In genomic region chr6:7041511-7042026, GRCh38 we compare ENCODE assay signal across 16 cellular contexts.
DNase-seq lines count a peak whose midpoint lies in the region; ATAC-seq, FAIRE-seq and TF ChIP-seq lines count a peak whose summit lies in the region.
"Had no signal": no experiment of that assay in that cellular context is flagged by ENCODE, and none has a peak within 500 bp of the region (broad histone marks: within the 10 kb centered on the region; RNA-seq: fewer than 3 reads in every experiment).

No MANE protein-coding gene starts in this region.

- ATAC-seq in GM23338 = peak; percentile 60
- peak; percentile 87 for ATAC-seq in K562
- ATAC-seq in gastroesophageal sphincter = no peak
- ATAC-seq: Panc1 had no signal

- POLR2A ChIA-PET in K562 (lab: Yijun Ruan, JAX) = interaction anchor here (0.6 to 1.6 kb wide), 2 partner anchors 18 to 441 kb away, joined by 3 read pairs; no protein-coding TSS in a partner anchor

- H3K9me3 ChIP-seq in K562 (replicated peaks; ENCODE audit: control insufficient read depth, insufficient read depth, low read depth, low read length) (no peaks in the 10 kb centered on the region), smooth muscle cell (replicated peaks; ENCODE audit: low read depth) (no peaks in the 10 kb centered on the region), gastroesophageal sphincter (no peaks in the 10 kb centered on the region), SJCRH30 (replicated peaks) (no peaks in the 10 kb centered on the region)

- FAIRE-seq in K562 (lab: Jason Lieb, UNC) = peak; percentile 87
- no peak for FAIRE-seq in urothelium cell line (lab: Jason Lieb, UNC)
- FAIRE-seq: GM18507 had no signal

- H3K79me2 ChIP-seq in GM23338 (replicated peaks; ENCODE audit: insufficient read depth) = no peaks in the 10 kb centered on the region
- H3K79me2 ChIP-seq in K562 (ENCODE audit: control insufficient read depth, insufficient read depth, low read length) = no peaks in the 10 kb centered on the region
- H3K79me2 ChIP-seq in smooth muscle cell (ENCODE audit: low read depth) = no peaks in the 10 kb centered on the region

- TF ChIP-seq RAD21 in K562 (CRISPR knock-in tag; conservative IDR thresholded peaks at IDR 0.05 in 1 of 2, IDR thresholded peaks at IDR 0.05 in 1 of 2) = no peak; a peak in 1 of 4 replicates

- 0 out of 2 replicates have a peak overlapping the region, but pooled peaks have one; percentile 59 for H3K27ac ChIP-seq in GM23338 (ENCODE audit: low read depth)
- peak overlapping the region; percentile 74 for H3K27ac ChIP-seq in K562 (ENCODE audit: extremely low read depth, low read depth, low read length)
- no peak overlapping the region for H3K27ac ChIP-seq in smooth muscle cell (ENCODE audit: low read depth)
- no peak overlapping the region for H3K27ac ChIP-seq in gastroesophageal sphincter
- H3K27ac ChIP-seq in SJCRH30 = no peak overlapping the region

- H3K9me2 ChIP-seq in GM23338 (ENCODE audit: insufficient read depth) = 0 out of 2 replicates have a peak, but pooled peaks cover 4% of the 10 kb centered on the region

- peak overlapping the region; percentile 75 for H2AFZ ChIP-seq in GM23338
- H2AFZ ChIP-seq in K562 (ENCODE audit: low read depth, low read length) = peak overlapping the region; percentile 96
- peak overlapping the region; percentile 65 for H2AFZ ChIP-seq in smooth muscle cell (ENCODE audit: low read depth)

- CTCF ChIA-PET in K562 (lab: Yijun Ruan, JAX; ENCODE audit: low intra/inter-chr PET ratio) = no interaction called here

- intact Hi-C loops in K562 (cut with micrococcal nuclease) = loop anchor here (2.0 to 5.0 kb wide), 3 partner anchors 17 to 184 kb away; partner anchors contain the start of gene RREB1

- no peak overlapping the region for H3K4me3 ChIP-seq in GM23338
- no peak overlapping the region for H3K4me3 ChIP-seq in K562
- no peak overlapping the region for H3K4me3 ChIP-seq in smooth muscle cell
- no peak overlapping the region for H3K4me3 ChIP-seq in gastroesophageal sphincter
- H3K4me3 ChIP-seq in SJCRH30 = no peak overlapping the region

- no peaks in the 10 kb centered on the region for H4K20me1 ChIP-seq in GM23338 (replicated peaks; ENCODE audit: insufficient read depth)
- H4K20me1 ChIP-seq in K562 (replicated peaks; ENCODE audit: control insufficient read depth, insufficient read depth, low read length) = no peaks in the 10 kb centered on the region
- no peaks in the 10 kb centered on the region for H4K20me1 ChIP-seq in smooth muscle cell (ENCODE audit: low read depth)

- H3K4me3 Mint-ChIP-seq in GM23338 = no peak overlapping the region; the same call in 2 of the 3 replicates
- H3K4me3 Mint-ChIP-seq: mesothelial cell of epicardium had no signal

- 5% methylated on average over 3 of the region's 3 CpGs for WGBS in K562 (ENCODE audit: insufficient coverage, low coverage, missing lambda C conversion rate)
- WGBS in smooth muscle cell (ENCODE audit: low lambda C conversion rate) = 40% methylated on average over 3 of the region's 3 CpGs
- WGBS in gastroesophageal sphincter (ENCODE audit: low coverage in 1 of 2), 2 donors = 44 to 94% methylated on average over 2 of the region's 3 CpGs

- H3K36me3 Mint-ChIP-seq in GM23338 (ENCODE audit: low read depth) = no peaks in the 10 kb centered on the region
- H3K36me3 Mint-ChIP-seq: mesothelial cell of epicardium had no signal

- TF ChIP-seq POLR2A in K562 (conservative IDR thresholded peaks at IDR 0.05) (no peak), gastroesophageal sphincter (IDR thresholded peaks at IDR 0.05) (no peak)

- H3K9ac ChIP-seq in K562 (ENCODE audit: insufficient read depth in 1 of 2, low read depth in 2 of 2, low read length in 2 of 2) = peak overlapping the region in 1 of 2 experiments; percentile 53; a peak in 2 of 4 replicates
- H3K9ac ChIP-seq in smooth muscle cell (ENCODE audit: low read depth) = no peak overlapping the region

- no peaks in the 10 kb centered on the region for H3K27me3 ChIP-seq in GM23338 (ENCODE audit: insufficient read depth)
- no peaks in the 10 kb centered on the region for H3K27me3 ChIP-seq in K562 (ENCODE audit: control insufficient read depth in 2 of 2, insufficient read depth in 2 of 2, low read length in 2 of 2)
- no peaks in the 10 kb centered on the region for H3K27me3 ChIP-seq in smooth muscle cell (ENCODE audit: low read depth)
- H3K27me3 ChIP-seq in gastroesophageal sphincter = no peaks in the 10 kb centered on the region
- no peaks in the 10 kb centered on the region for H3K27me3 ChIP-seq in SJCRH30

- no peak overlapping the region for H3K27ac Mint-ChIP-seq in GM23338

- TF ChIP-seq CTCF in GM23338 (conservative IDR thresholded peaks at IDR 0.05; ENCODE audit: low read depth in 2 of 2) (no peak), K562 (IDR thresholded peaks at IDR 0.05 in 2 of 3, conservative IDR thresholded peaks at IDR 0.05 in 1 of 3; ENCODE audit: insufficient read depth in 2 of 3, low read depth in 1 of 3, low read length in 3 of 3) (no peak), smooth muscle cell (IDR thresholded peaks at IDR 0.05; ENCODE audit: borderline replicate concordance, insufficient read depth, poor library complexity, severe bottlenecking) (no peak), gastroesophageal sphincter (IDR thresholded peaks at IDR 0.05) (no peak)

- no peaks in the 10 kb centered on the region for H3K9me3 Mint-ChIP-seq in GM23338
- H3K9me3 Mint-ChIP-seq: mesothelial cell of epicardium had no signal

- TF ChIP-seq EP300 in K562 (IDR thresholded peaks at IDR 0.05; ENCODE audit: low read length) = peak; percentile 78; the same call in 1 of the 2 replicates
- no peak for TF ChIP-seq EP300 in gastroesophageal sphincter (IDR thresholded peaks at IDR 0.05)

- H3K4me2 ChIP-seq in GM23338 (peak overlapping the region; percentile 50), K562 (ENCODE audit: insufficient read depth, low read length) (peak overlapping the region; percentile 52), smooth muscle cell (no peak overlapping the region)

- BruUV-seq in K562 (replicated peaks; lab: Mats Ljungman, UMichigan) = no TSS peak

- H3F3A ChIP-seq in GM23338 (replicated peaks; ENCODE audit: low read depth) (no peaks in the 10 kb centered on the region), smooth muscle cell (ENCODE audit: low read depth) (peaks cover 12% of the 10 kb centered on the region)

- H3K4me1 ChIP-seq in GM23338 (ENCODE audit: insufficient read depth) (peaks cover 20% of the 10 kb centered on the region), K562 (replicated peaks in 1 of 2; ENCODE audit: control insufficient read depth in 2 of 2, insufficient read depth in 2 of 2, low read length in 2 of 2) (peaks cover 13 to 39% of the 10 kb centered on the region in 2 experiments), smooth muscle cell (ENCODE audit: low read depth) (peaks cover 14% of the 10 kb centered on the region), gastroesophageal sphincter (no peaks in the 10 kb centered on the region), SJCRH30 (peaks cover 3% of the 10 kb centered on the region; the same call in 1 of the 2 replicates)

- H3K36me3 ChIP-seq in GM23338 (ENCODE audit: insufficient read depth) (no peaks in the 10 kb centered on the region), K562 (ENCODE audit: control insufficient read depth, insufficient read depth, low read length) (no peaks in the 10 kb centered on the region), smooth muscle cell (ENCODE audit: low read depth) (no peaks in the 10 kb centered on the region), gastroesophageal sphincter (no peaks in the 10 kb centered on the region), SJCRH30 (no peaks in the 10 kb centered on the region)

- no peaks in the 10 kb centered on the region for H3K9me1 ChIP-seq in K562 (ENCODE audit: control insufficient read depth, insufficient read depth, low read length)

- H3K27me3 Mint-ChIP-seq in GM23338 (ENCODE audit: insufficient read depth, low read depth, poor library complexity) = peaks cover 3% of the 10 kb centered on the region

- DNase-seq in GM23338 (ENCODE audit: low spot score) (peak; percentile 48), MV-4-11 (lab: John Stamatoyannopoulos, UW) (peak; percentile 40), K562 (ENCODE audit: extremely low read depth in 1 of 4, low spot score in 3 of 4) (peak in 2 of 4 experiments; percentile 76 to 83), smooth muscle cell (lab: John Stamatoyannopoulos, UW; ENCODE audit: unreplicated experiment) (no peak), Ammon's horn (ENCODE audit: low spot score) (no peak), SJCRH30 (no peak), urothelium cell line (ENCODE audit: low spot score) (no peak)
- DNase-seq: activated CD8-positive, alpha-beta memory T cell treated with anti-CD3 and anti-CD28 coated beads, Interleukin-2, amount 50 U/mL, for 48 hours; amniotic stem cell; DMS153; NCI-H2171; stimulated activated CD4-positive, alpha-beta T cell treated with anti-CD3 and anti-CD28 coated beads, Interleukin-4, amount 100 ng/mL, for 24 hours had no signal

- H3K4me1 Mint-ChIP-seq in GM23338 = peaks cover 22% of the 10 kb centered on the region

- in situ Hi-C loops in K562 (cut with MboI) = no loop called here

TF ChIP-seq in K562, 482 proteins besides CTCF, POLR2A, EP300 and RAD21 (continues in another document):
- peak; percentile 47; the same call in 1 of the 2 replicates for TF ChIP-seq SUPT5H (IDR thresholded peaks at IDR 0.05)
- TF ChIP-seq, protein P1, sequence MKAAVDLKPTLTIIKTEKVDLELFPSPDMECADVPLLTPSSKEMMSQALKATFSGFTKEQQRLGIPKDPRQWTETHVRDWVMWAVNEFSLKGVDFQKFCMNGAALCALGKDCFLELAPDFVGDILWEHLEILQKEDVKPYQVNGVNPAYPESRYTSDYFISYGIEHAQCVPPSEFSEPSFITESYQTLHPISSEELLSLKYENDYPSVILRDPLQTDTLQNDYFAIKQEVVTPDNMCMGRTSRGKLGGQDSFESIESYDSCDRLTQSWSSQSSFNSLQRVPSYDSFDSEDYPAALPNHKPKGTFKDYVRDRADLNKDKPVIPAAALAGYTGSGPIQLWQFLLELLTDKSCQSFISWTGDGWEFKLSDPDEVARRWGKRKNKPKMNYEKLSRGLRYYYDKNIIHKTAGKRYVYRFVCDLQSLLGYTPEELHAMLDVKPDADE (conservative IDR thresholded peaks at IDR 0.05; ENCODE audit: control insufficient read depth, low read depth, low read length) = no peak
- TF ChIP-seq MIER1 (IDR thresholded peaks at IDR 0.05; ENCODE audit: low read depth) = 0 out of 2 replicates have a peak, but pooled peaks have one; percentile 38
- TF ChIP-seq TEAD2 (tag; IDR thresholded peaks at IDR 0.05) = no peak
- TF ChIP-seq TAF9B (IDR thresholded peaks at IDR 0.05; ENCODE audit: partially characterized antibody) = no peak
- no peak for TF ChIP-seq HCFC1 (IDR thresholded peaks at IDR 0.05; ENCODE audit: low read depth, low read length)
- TF ChIP-seq MYC (IDR thresholded peaks at IDR 0.05; ENCODE audit: low read depth, low read length) = peak; percentile 74
- no peak for TF ChIP-seq MYC (CRISPR knock-in tag; IDR thresholded peaks at IDR 0.05; ENCODE audit: borderline replicate concordance, low read depth)
- TF ChIP-seq ZNF384 (IDR thresholded peaks at IDR 0.05; ENCODE audit: low read depth, low read length) = peak; percentile 81

Comparison
In these comparisons a context has a peak if more than half of its experiments do, and no peak if none do; other contexts are left out.
1. DNase-seq: peak in GM23338 (single experiment) and MV-4-11 (single experiment); none in smooth muscle cell (single experiment), Ammon's horn (single experiment), SJCRH30 (0 of 2) and urothelium cell line (single experiment).
2. H3K27ac ChIP-seq: peak in GM23338 (single experiment) and K562 (single experiment); none in smooth muscle cell (single experiment), gastroesophageal sphincter (0 of 4) and SJCRH30 (single experiment).
3. Peak in every context shown above with its lines, with median percentiles within 50 percentile points of each other: H2AFZ ChIP-seq.